ENCODE assay signal across 1 cellular context in genomic region chr3:56682458-56683121, GRCh38.
A peak's percentile ranks its signal among the peaks of the same experiment; 100 is the strongest.
TF ChIP-seq lines count a peak whose summit lies in the region.

No MANE protein-coding gene starts in this region.

TF ChIP-seq in GM12878, 131 proteins besides CTCF, POLR2A, EP300 and RAD21 (continued from another document and continues in another):
- TF ChIP-seq MLLT1 (IDR thresholded peaks at IDR 0.05) (0 out of 2 replicates have a peak, but pooled peaks have one; percentile 68), HCFC1 (IDR thresholded peaks at IDR 0.05; ENCODE audit: low read length) (no peak), ZNF687 (IDR thresholded peaks at IDR 0.05) (0 out of 2 replicates have a peak, but pooled peaks have one; percentile 31), SUPT20H (IDR thresholded peaks at IDR 0.05; ENCODE audit: borderline replicate concordance, control insufficient read depth, low read depth, low read length) (no peak), RCOR1 (conservative IDR thresholded peaks at IDR 0.05; ENCODE audit: low read depth, low read length) (0 out of 2 replicates have a peak, but pooled peaks have one; percentile 9), MYC (IDR thresholded peaks at IDR 0.05; ENCODE audit: insufficient read depth, insufficient read length, insufficient replicate concordance, low read length, severe bottlenecking) (no peak), SKIL (IDR thresholded peaks at IDR 0.05; ENCODE audit: low read depth, poor library complexity, severe bottlenecking) (no peak), ZNF207 (IDR thresholded peaks at IDR 0.05; ENCODE audit: borderline replicate concordance) (0 out of 2 replicates have a peak, but pooled peaks have one; percentile 35), STAT3 (IDR thresholded peaks at IDR 0.05; ENCODE audit: low read depth, low read length) (no peak), ETV6 (conservative IDR thresholded peaks at IDR 0.05 in 1 of 2, IDR thresholded peaks at IDR 0.05 in 1 of 2; ENCODE audit: borderline replicate concordance in 1 of 2, low read depth in 1 of 2) (peak in 1 of 2 experiments; percentile 20; a peak in 1 of 4 replicates), CHD1 (IDR thresholded peaks at IDR 0.05; ENCODE audit: low read depth, low read length) (no peak), PAX5 (IDR thresholded peaks at IDR 0.05; ENCODE audit: borderline replicate concordance, low read depth, low read length) (peak; percentile 55; the same call in 1 of the 2 replicates), BHLHE40 (IDR thresholded peaks at IDR 0.05; ENCODE audit: borderline replicate concordance in 1 of 2, low read depth in 2 of 2, low read length in 1 of 2) (0 out of 4 replicates have a peak, but pooled peaks of 1 of the 2 experiments have one; percentile 11), CBX5 (IDR thresholded peaks at IDR 0.05; ENCODE audit: low read depth) (peak; percentile 71; the same call in 1 of the 2 replicates), ESRRA (IDR thresholded peaks at IDR 0.05; ENCODE audit: low read length) (no peak), NKRF (conservative IDR thresholded peaks at IDR 0.05) (peak; percentile 13; the same call in 1 of the 2 replicates), CBFB (IDR thresholded peaks at IDR 0.05; ENCODE audit: low read depth) (no peak), E2F8 (IDR thresholded peaks at IDR 0.05; ENCODE audit: low read depth, partially characterized antibody) (no peak), SREBF2 (IDR thresholded peaks at IDR 0.05; ENCODE audit: low read length) (no peak), SMAD5 (IDR thresholded peaks at IDR 0.05; ENCODE audit: low read depth) (no peak; the same call in 1 of the 2 replicates), PML (IDR thresholded peaks at IDR 0.05; ENCODE audit: low read length) (peak; percentile 80; the same call in 1 of the 2 replicates), SIX5 (IDR thresholded peaks at IDR 0.05; ENCODE audit: low read depth, low read length, severe bottlenecking) (no peak), MAX (IDR thresholded peaks at IDR 0.05; ENCODE audit: low read depth, low read length) (peak; percentile 8), ZZZ3 (IDR thresholded peaks at IDR 0.05; ENCODE audit: control insufficient read depth, insufficient read length, low read depth) (no peak), NR2C1 (IDR thresholded peaks at IDR 0.05) (no peak), NBN (IDR thresholded peaks at IDR 0.05) (0 out of 2 replicates have a peak, but pooled peaks have one; percentile 76), NFIC (IDR thresholded peaks at IDR 0.05; ENCODE audit: low read depth, low read length) (no peak), EGR1 (IDR thresholded peaks at IDR 0.05; ENCODE audit: borderline replicate concordance in 1 of 2, low read depth in 2 of 2, low read length in 2 of 2) (peak in 1 of 2 experiments; percentile 33; a peak in 1 of 3 replicates), RUNX3 (IDR thresholded peaks at IDR 0.05; ENCODE audit: low read length) (peak; percentile 15; the same call in 1 of the 2 replicates), ZNF592 (IDR thresholded peaks at IDR 0.05) (no peak), PBX3 (IDR thresholded peaks at IDR 0.05; ENCODE audit: insufficient replicate concordance, low read depth, low read length) (no peak), PRDM15 (CRISPR knock-in tag; IDR thresholded peaks at IDR 0.05) (peak; percentile 73; the same call in 1 of the 2 replicates)
